1 cellular context compared by ENCODE assay signal in the genomic region with DNA sequence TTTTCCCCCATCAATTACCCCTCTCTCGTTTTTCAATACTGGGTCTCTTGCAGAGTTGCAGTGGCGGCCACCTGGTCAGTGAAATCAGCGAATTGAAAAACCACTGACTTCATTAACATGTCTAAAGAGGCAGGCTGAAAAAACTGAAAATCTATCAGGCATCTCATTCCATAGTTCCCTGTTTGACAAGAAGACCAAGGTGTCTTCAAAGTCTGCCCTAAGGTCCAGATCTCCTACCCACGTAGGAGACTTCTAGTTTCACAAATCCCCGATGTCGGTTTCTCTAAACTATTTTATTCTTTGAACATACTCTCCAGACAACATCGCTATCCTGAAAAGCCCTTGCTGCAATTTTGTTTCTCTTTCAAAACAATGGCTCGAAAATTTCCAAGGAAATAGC.
TF ChIP-seq lines count a peak whose summit lies in the region.

No MANE protein-coding gene starts in this region.

TF ChIP-seq in HepG2, 621 proteins besides CTCF, POLR2A, EP300 and RAD21 (continues in another document):
- TF ChIP-seq, protein P1, sequence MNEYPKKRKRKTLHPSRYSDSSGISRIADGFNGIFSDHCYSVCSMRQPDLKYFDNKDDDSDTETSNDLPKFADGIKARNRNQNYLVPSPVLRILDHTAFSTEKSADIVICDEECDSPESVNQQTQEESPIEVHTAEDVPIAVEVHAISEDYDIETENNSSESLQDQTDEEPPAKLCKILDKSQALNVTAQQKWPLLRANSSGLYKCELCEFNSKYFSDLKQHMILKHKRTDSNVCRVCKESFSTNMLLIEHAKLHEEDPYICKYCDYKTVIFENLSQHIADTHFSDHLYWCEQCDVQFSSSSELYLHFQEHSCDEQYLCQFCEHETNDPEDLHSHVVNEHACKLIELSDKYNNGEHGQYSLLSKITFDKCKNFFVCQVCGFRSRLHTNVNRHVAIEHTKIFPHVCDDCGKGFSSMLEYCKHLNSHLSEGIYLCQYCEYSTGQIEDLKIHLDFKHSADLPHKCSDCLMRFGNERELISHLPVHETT (CRISPR knock-in tag; conservative IDR thresholded peaks at IDR 0.05): no peak
- TF ChIP-seq, protein P2, sequence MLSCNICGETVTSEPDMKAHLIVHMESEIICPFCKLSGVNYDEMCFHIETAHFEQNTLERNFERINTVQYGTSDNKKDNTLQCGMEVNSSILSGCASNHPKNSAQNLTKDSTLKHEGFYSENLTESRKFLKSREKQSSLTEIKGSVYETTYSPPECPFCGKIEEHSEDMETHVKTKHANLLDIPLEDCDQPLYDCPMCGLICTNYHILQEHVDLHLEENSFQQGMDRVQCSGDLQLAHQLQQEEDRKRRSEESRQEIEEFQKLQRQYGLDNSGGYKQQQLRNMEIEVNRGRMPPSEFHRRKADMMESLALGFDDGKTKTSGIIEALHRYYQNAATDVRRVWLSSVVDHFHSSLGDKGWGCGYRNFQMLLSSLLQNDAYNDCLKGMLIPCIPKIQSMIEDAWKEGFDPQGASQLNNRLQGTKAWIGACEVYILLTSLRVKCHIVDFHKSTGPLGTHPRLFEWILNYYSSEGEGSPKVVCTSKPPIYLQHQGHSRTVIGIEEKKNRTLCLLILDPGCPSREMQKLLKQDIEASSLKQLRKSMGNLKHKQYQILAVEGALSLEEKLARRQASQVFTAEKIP (CRISPR knock-in tag; IDR thresholded peaks at IDR 0.05; ENCODE audit: borderline replicate concordance): no peak
- TF ChIP-seq LCORL (IDR thresholded peaks at IDR 0.05) (no peak), LCORL (CRISPR knock-in tag; IDR thresholded peaks at IDR 0.05) (no peak), HOXA5 (CRISPR knock-in tag; IDR thresholded peaks at IDR 0.05) (no peak), ZNF670 (CRISPR knock-in tag; IDR thresholded peaks at IDR 0.05; ENCODE audit: borderline replicate concordance) (0 out of 2 replicates have a peak, but pooled peaks have one; percentile 18), SOX13 (IDR thresholded peaks at IDR 0.05) (no peak), SOX13 (CRISPR knock-in tag; conservative IDR thresholded peaks at IDR 0.05 in 1 of 2, IDR thresholded peaks at IDR 0.05 in 1 of 2) (no peak), SPEN (CRISPR knock-in tag; IDR thresholded peaks at IDR 0.05; ENCODE audit: low read depth) (no peak), POLR2G (IDR thresholded peaks at IDR 0.05; ENCODE audit: low read depth, low read length) (no peak), TBP (CRISPR knock-in tag; IDR thresholded peaks at IDR 0.05) (no peak), ZNF577 (CRISPR knock-in tag; IDR thresholded peaks at IDR 0.05; ENCODE audit: borderline replicate concordance, low read depth) (no peak), ZNF263 (CRISPR knock-in tag; IDR thresholded peaks at IDR 0.05) (no peak), ZNF570 (CRISPR knock-in tag; IDR thresholded peaks at IDR 0.05; ENCODE audit: borderline replicate concordance) (no peak), ATF7 (IDR thresholded peaks at IDR 0.05) (no peak), ATF7 (CRISPR knock-in tag; IDR thresholded peaks at IDR 0.05) (no peak), CCDC6 (CRISPR knock-in tag; IDR thresholded peaks at IDR 0.05) (no peak), SP140L (CRISPR knock-in tag; IDR thresholded peaks at IDR 0.05; ENCODE audit: borderline replicate concordance) (no peak), SALL2 (CRISPR knock-in tag; IDR thresholded peaks at IDR 0.05) (no peak), SYNCRIP (IDR thresholded peaks at IDR 0.05; ENCODE audit: insufficient read depth, low read depth, low read length) (no peak), SRSF1 (optimal IDR thresholded peaks at IDR 0.05; ENCODE audit: low read depth, low read length) (no peak), GATAD1 (CRISPR knock-in tag; IDR thresholded peaks at IDR 0.05) (no peak), SMARCC2 (IDR thresholded peaks at IDR 0.05) (no peak), FOXP1 (IDR thresholded peaks at IDR 0.05) (no peak), FOXP1 (CRISPR knock-in tag; IDR thresholded peaks at IDR 0.05) (no peak), MBNL3 (CRISPR knock-in tag; conservative IDR thresholded peaks at IDR 0.05) (no peak), CHD2 (IDR thresholded peaks at IDR 0.05; ENCODE audit: low read depth, low read length) (no peak), ZNF343 (CRISPR knock-in tag; IDR thresholded peaks at IDR 0.05) (no peak), REXO4 (CRISPR knock-in tag; IDR thresholded peaks at IDR 0.05; ENCODE audit: borderline replicate concordance) (no peak), ZSCAN21 (CRISPR knock-in tag; IDR thresholded peaks at IDR 0.05; ENCODE audit: borderline replicate concordance) (no peak), ZNF652 (CRISPR knock-in tag; IDR thresholded peaks at IDR 0.05; ENCODE audit: borderline replicate concordance, low read depth) (no peak), FOXK2 (IDR thresholded peaks at IDR 0.05) (no peak), ZNF180 (CRISPR knock-in tag; IDR thresholded peaks at IDR 0.05; ENCODE audit: borderline replicate concordance, low read depth) (no peak)
- TF ChIP-seq, protein P3, sequence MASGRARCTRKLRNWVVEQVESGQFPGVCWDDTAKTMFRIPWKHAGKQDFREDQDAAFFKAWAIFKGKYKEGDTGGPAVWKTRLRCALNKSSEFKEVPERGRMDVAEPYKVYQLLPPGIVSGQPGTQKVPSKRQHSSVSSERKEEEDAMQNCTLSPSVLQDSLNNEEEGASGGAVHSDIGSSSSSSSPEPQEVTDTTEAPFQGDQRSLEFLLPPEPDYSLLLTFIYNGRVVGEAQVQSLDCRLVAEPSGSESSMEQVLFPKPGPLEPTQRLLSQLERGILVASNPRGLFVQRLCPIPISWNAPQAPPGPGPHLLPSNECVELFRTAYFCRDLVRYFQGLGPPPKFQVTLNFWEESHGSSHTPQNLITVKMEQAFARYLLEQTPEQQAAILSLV (CRISPR knock-in tag; IDR thresholded peaks at IDR 0.05; ENCODE audit: borderline replicate concordance): no peak
- TF ChIP-seq, protein P4, sequence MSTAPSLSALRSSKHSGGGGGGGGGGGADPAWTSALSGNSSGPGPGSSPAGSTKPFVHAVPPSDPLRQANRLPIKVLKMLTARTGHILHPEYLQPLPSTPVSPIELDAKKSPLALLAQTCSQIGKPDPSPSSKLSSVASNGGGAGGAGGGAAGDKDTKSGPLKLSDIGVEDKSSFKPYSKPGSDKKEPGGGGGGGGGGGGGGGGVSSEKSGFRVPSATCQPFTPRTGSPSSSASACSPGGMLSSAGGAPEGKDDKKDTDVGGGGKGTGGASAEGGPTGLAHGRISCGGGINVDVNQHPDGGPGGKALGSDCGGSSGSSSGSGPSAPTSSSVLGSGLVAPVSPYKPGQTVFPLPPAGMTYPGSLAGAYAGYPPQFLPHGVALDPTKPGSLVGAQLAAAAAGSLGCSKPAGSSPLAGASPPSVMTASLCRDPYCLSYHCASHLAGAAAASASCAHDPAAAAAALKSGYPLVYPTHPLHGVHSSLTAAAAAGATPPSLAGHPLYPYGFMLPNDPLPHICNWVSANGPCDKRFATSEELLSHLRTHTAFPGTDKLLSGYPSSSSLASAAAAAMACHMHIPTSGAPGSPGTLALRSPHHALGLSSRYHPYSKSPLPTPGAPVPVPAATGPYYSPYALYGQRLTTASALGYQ (CRISPR knock-in tag; IDR thresholded peaks at IDR 0.05): 0 out of 2 replicates have a peak, but pooled peaks have one; percentile 4
- TF ChIP-seq, protein P5, sequence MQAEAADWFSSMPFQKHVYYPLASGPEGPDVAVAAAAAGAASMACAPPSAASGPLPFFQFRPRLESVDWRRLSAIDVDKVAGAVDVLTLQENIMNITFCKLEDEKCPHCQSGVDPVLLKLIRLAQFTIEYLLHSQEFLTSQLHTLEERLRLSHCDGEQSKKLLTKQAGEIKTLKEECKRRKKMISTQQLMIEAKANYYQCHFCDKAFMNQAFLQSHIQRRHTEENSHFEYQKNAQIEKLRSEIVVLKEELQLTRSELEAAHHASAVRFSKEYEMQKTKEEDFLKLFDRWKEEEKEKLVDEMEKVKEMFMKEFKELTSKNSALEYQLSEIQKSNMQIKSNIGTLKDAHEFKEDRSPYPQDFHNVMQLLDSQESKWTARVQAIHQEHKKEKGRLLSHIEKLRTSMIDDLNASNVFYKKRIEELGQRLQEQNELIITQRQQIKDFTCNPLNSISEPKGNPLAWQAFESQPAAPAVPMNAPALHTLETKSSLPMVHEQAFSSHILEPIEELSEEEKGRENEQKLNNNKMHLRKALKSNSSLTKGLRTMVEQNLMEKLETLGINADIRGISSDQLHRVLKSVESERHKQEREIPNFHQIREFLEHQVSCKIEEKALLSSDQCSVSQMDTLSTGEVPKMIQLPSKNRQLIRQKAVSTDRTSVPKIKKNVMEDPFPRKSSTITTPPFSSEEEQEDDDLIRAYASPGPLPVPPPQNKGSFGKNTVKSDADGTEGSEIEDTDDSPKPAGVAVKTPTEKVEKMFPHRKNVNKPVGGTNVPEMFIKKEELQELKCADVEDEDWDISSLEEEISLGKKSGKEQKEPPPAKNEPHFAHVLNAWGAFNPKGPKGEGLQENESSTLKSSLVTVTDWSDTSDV (CRISPR knock-in tag; IDR thresholded peaks at IDR 0.05): no peak
- TF ChIP-seq, protein P6, sequence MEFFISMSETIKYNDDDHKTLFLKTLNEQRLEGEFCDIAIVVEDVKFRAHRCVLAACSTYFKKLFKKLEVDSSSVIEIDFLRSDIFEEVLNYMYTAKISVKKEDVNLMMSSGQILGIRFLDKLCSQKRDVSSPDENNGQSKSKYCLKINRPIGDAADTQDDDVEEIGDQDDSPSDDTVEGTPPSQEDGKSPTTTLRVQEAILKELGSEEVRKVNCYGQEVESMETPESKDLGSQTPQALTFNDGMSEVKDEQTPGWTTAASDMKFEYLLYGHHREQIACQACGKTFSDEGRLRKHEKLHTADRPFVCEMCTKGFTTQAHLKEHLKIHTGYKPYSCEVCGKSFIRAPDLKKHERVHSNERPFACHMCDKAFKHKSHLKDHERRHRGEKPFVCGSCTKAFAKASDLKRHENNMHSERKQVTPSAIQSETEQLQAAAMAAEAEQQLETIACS (CRISPR knock-in tag; IDR thresholded peaks at IDR 0.05): no peak
- TF ChIP-seq, protein P7, sequence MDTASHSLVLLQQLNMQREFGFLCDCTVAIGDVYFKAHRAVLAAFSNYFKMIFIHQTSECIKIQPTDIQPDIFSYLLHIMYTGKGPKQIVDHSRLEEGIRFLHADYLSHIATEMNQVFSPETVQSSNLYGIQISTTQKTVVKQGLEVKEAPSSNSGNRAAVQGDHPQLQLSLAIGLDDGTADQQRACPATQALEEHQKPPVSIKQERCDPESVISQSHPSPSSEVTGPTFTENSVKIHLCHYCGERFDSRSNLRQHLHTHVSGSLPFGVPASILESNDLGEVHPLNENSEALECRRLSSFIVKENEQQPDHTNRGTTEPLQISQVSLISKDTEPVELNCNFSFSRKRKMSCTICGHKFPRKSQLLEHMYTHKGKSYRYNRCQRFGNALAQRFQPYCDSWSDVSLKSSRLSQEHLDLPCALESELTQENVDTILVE (CRISPR knock-in tag; IDR thresholded peaks at IDR 0.05): no peak
- TF ChIP-seq, protein P8, sequence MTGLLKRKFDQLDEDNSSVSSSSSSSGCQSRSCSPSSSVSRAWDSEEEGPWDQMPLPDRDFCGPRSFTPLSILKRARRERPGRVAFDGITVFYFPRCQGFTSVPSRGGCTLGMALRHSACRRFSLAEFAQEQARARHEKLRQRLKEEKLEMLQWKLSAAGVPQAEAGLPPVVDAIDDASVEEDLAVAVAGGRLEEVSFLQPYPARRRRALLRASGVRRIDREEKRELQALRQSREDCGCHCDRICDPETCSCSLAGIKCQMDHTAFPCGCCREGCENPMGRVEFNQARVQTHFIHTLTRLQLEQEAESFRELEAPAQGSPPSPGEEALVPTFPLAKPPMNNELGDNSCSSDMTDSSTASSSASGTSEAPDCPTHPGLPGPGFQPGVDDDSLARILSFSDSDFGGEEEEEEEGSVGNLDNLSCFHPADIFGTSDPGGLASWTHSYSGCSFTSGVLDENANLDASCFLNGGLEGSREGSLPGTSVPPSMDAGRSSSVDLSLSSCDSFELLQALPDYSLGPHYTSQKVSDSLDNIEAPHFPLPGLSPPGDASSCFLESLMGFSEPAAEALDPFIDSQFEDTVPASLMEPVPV (CRISPR knock-in tag; IDR thresholded peaks at IDR 0.05): no peak
- TF ChIP-seq, protein P9, sequence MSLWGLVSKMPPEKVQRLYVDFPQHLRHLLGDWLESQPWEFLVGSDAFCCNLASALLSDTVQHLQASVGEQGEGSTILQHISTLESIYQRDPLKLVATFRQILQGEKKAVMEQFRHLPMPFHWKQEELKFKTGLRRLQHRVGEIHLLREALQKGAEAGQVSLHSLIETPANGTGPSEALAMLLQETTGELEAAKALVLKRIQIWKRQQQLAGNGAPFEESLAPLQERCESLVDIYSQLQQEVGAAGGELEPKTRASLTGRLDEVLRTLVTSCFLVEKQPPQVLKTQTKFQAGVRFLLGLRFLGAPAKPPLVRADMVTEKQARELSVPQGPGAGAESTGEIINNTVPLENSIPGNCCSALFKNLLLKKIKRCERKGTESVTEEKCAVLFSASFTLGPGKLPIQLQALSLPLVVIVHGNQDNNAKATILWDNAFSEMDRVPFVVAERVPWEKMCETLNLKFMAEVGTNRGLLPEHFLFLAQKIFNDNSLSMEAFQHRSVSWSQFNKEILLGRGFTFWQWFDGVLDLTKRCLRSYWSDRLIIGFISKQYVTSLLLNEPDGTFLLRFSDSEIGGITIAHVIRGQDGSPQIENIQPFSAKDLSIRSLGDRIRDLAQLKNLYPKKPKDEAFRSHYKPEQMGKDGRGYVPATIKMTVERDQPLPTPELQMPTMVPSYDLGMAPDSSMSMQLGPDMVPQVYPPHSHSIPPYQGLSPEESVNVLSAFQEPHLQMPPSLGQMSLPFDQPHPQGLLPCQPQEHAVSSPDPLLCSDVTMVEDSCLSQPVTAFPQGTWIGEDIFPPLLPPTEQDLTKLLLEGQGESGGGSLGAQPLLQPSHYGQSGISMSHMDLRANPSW (CRISPR knock-in tag; IDR thresholded peaks at IDR 0.05; ENCODE audit: borderline replicate concordance): no peak
- TF ChIP-seq, protein P10, sequence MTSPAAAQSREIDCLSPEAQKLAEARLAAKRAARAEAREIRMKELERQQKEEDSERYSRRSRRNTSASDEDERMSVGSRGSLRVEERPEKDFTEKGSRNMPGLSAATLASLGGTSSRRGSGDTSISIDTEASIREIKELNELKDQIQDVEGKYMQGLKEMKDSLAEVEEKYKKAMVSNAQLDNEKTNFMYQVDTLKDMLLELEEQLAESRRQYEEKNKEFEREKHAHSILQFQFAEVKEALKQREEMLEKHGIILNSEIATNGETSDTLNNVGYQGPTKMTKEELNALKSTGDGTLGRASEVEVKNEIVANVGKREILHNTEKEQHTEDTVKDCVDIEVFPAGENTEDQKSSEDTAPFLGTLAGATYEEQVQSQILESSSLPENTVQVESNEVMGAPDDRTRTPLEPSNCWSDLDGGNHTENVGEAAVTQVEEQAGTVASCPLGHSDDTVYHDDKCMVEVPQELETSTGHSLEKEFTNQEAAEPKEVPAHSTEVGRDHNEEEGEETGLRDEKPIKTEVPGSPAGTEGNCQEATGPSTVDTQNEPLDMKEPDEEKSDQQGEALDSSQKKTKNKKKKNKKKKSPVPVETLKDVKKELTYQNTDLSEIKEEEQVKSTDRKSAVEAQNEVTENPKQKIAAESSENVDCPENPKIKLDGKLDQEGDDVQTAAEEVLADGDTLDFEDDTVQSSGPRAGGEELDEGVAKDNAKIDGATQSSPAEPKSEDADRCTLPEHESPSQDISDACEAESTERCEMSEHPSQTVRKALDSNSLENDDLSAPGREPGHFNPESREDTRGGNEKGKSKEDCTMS (CRISPR knock-in tag; conservative IDR thresholded peaks at IDR 0.05): no peak
